ENCODE assay signal across 10 cellular contexts in genomic region chr4:53196872-53197759, GRCh38.
DNase-seq lines count a peak whose midpoint lies in the region; ATAC-seq and TF ChIP-seq lines count a peak whose summit lies in the region.
"Had no signal": no experiment of that assay in that cellular context is flagged by ENCODE, and none has a peak within 500 bp of the region (broad histone marks: within the 10 kb centered on the region; RNA-seq: fewer than 3 reads in every experiment).

No MANE protein-coding gene starts in this region.

- H3K4me3 Mint-ChIP-seq in activated T-cell treated with anti-CD3 and anti-CD28 coated beads, Interleukin-2, amount 50 U/mL, for 24 hours = no peak overlapping the region
- H3K4me3 Mint-ChIP-seq: stimulated activated naive CD8-positive, alpha-beta T cell treated with anti-CD3 and anti-CD28 coated beads, Interleukin-15, Interleukin-2, amounts not matched to agents 100 ng/mL and 50 ng/mL, for 24 hours had no signal

- H3K27me3 ChIP-seq in GM06990 (replicated peaks; ENCODE audit: control insufficient read depth, insufficient read depth, low read length) = no peaks in the 10 kb centered on the region

- H3K9me3 Mint-ChIP-seq in activated T-cell treated with anti-CD3 and anti-CD28 coated beads, Interleukin-2, amount 50 U/mL, for 24 hours = no peaks in the 10 kb centered on the region
- H3K9me3 Mint-ChIP-seq: activated naive CD4-positive, alpha-beta T cell treated with anti-CD3 and anti-CD28 coated beads, Interleukin-2, amount 50 U/mL, for 72 hours; stimulated activated naive CD8-positive, alpha-beta T cell treated with anti-CD3 and anti-CD28 coated beads, Interleukin-15, Interleukin-2, amounts not matched to agents 100 ng/mL and 50 ng/mL, for 24 hours had no signal

- TF ChIP-seq CTCF in GM06990 (IDR thresholded peaks at IDR 0.05; ENCODE audit: insufficient read depth, low read length, poor library complexity, severe bottlenecking) (peak; percentile 60), astrocyte of the spinal cord (IDR thresholded peaks at IDR 0.05; ENCODE audit: low read depth, low read length) (peak; percentile 62)

- no peak overlapping the region for H3K27ac Mint-ChIP-seq in activated T-cell treated with anti-CD3 and anti-CD28 coated beads, Interleukin-2, amount 50 U/mL, for 24 hours
- H3K27ac Mint-ChIP-seq: activated naive CD4-positive, alpha-beta T cell treated with anti-CD3 and anti-CD28 coated beads, Interleukin-2, amount 50 U/mL, for 72 hours; stimulated activated naive CD8-positive, alpha-beta T cell treated with anti-CD3 and anti-CD28 coated beads, Interleukin-15, Interleukin-2, amounts not matched to agents 100 ng/mL and 50 ng/mL, for 24 hours had no signal

- H3K4me1 Mint-ChIP-seq in activated T-cell treated with anti-CD3 and anti-CD28 coated beads, Interleukin-2, amount 50 U/mL, for 24 hours (ENCODE audit: low read depth) = peaks cover 5% of the 10 kb centered on the region

- H3K4me3 ChIP-seq in GM06990 (replicated peaks; ENCODE audit: low read depth, low read length) (no peak overlapping the region), astrocyte of the spinal cord (ENCODE audit: low read depth, low read length) (peak overlapping the region; percentile 22)

- in situ Hi-C loops in astrocyte of the spinal cord (cut with HindIII; ENCODE audit: low sequenced_read_pairs) = no loop called here

- ATAC-seq in HG02981 (IDR thresholded peaks at IDR 0.05; ENCODE audit: unreplicated experiment) (peak; percentile 56), GM21447 (IDR thresholded peaks at IDR 0.05; ENCODE audit: unreplicated experiment) (no peak)

- no peaks in the 10 kb centered on the region for H3K36me3 ChIP-seq in GM06990 (ENCODE audit: control insufficient read depth, insufficient read depth, low read length)

- no peaks in the 10 kb centered on the region for H3K27me3 Mint-ChIP-seq in activated T-cell treated with anti-CD3 and anti-CD28 coated beads, Interleukin-2, amount 50 U/mL, for 24 hours
- H3K27me3 Mint-ChIP-seq: stimulated activated naive CD8-positive, alpha-beta T cell treated with anti-CD3 and anti-CD28 coated beads, Interleukin-15, Interleukin-2, amounts not matched to agents 100 ng/mL and 50 ng/mL, for 24 hours had no signal

- DNase-seq in GM06990 (ENCODE audit: extremely low read depth, insufficient read length) = no peak
- peak; percentile 59 for DNase-seq in NCI-H446 treated with DMSO at 0.1 percent for 48 hours (lab: John Stamatoyannopoulos, UW)
- peak; percentile 90 for DNase-seq in astrocyte of the spinal cord (ENCODE audit: low read depth, low spot score)
- peak; percentile 47 for DNase-seq in iPS-NIHi11 (ENCODE audit: low spot score)
- DNase-seq in stromal cell of bone marrow (ENCODE audit: low read depth) = peak; percentile 87
- no peak for DNase-seq in activated T-cell treated with anti-CD3 and anti-CD28 coated beads, Interleukin-2, amount 50 U/mL, for 24 hours

- H3K36me3 Mint-ChIP-seq in activated T-cell treated with anti-CD3 and anti-CD28 coated beads, Interleukin-2, amount 50 U/mL, for 24 hours (ENCODE audit: low read depth) = peaks cover 2% of the 10 kb centered on the region
- H3K36me3 Mint-ChIP-seq: activated naive CD4-positive, alpha-beta T cell treated with anti-CD3 and anti-CD28 coated beads, Interleukin-2, amount 50 U/mL, for 72 hours had no signal

Comparison
In these comparisons a context has a peak if more than half of its experiments do, and no peak if none do; other contexts are left out.
1. DNase-seq: peak in NCI-H446 treated with DMSO at 0.1 percent for 48 hours (single experiment), astrocyte of the spinal cord (single experiment), iPS-NIHi11 (single experiment) and stromal cell of bone marrow (single experiment); none in GM06990 (single experiment) and activated T-cell treated with anti-CD3 and anti-CD28 coated beads, Interleukin-2, amount 50 U/mL, for 24 hours (single experiment).